In the genomic region with DNA sequence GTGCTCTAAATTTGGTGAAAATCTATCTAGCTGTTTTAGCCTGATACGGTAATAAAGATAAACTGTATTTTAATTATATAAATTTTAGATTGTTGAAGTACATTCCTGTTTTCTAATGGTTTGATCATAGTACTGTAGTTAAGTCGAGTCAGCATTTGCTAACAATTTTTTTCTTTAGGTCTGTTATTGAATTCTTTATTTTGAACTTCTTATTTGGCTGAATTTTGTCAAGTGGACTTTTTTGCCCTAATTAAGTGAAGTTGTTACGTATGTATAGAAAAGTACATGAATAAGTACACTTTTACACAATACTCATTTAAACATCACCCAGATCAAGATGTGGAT, we compare ENCODE assay signal across 1 cellular context.
TF ChIP-seq lines count a peak whose summit lies in the region.

No MANE protein-coding gene starts in this region.

TF ChIP-seq in GM23338, 12 proteins besides CTCF, POLR2A, EP300 and RAD21 (continued from another document):
- TF ChIP-seq, protein P1, sequence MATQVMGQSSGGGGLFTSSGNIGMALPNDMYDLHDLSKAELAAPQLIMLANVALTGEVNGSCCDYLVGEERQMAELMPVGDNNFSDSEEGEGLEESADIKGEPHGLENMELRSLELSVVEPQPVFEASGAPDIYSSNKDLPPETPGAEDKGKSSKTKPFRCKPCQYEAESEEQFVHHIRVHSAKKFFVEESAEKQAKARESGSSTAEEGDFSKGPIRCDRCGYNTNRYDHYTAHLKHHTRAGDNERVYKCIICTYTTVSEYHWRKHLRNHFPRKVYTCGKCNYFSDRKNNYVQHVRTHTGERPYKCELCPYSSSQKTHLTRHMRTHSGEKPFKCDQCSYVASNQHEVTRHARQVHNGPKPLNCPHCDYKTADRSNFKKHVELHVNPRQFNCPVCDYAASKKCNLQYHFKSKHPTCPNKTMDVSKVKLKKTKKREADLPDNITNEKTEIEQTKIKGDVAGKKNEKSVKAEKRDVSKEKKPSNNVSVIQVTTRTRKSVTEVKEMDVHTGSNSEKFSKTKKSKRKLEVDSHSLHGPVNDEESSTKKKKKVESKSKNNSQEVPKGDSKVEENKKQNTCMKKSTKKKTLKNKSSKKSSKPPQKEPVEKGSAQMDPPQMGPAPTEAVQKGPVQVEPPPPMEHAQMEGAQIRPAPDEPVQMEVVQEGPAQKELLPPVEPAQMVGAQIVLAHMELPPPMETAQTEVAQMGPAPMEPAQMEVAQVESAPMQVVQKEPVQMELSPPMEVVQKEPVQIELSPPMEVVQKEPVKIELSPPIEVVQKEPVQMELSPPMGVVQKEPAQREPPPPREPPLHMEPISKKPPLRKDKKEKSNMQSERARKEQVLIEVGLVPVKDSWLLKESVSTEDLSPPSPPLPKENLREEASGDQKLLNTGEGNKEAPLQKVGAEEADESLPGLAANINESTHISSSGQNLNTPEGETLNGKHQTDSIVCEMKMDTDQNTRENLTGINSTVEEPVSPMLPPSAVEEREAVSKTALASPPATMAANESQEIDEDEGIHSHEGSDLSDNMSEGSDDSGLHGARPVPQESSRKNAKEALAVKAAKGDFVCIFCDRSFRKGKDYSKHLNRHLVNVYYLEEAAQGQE (IDR thresholded peaks at IDR 0.05; ENCODE audit: unreplicated experiment), result no peak
- TF ChIP-seq ZNF331 (CRISPR knock-in tag; IDR thresholded peaks at IDR 0.05; ENCODE audit: low read depth), result no peak
- TF ChIP-seq CREB1 (CRISPR knock-in tag; IDR thresholded peaks at IDR 0.05; ENCODE audit: low read depth), result no peak
- TF ChIP-seq POLR2AphosphoS5 (IDR thresholded peaks at IDR 0.05; ENCODE audit: low read depth), result no peak
- TF ChIP-seq, protein P2, sequence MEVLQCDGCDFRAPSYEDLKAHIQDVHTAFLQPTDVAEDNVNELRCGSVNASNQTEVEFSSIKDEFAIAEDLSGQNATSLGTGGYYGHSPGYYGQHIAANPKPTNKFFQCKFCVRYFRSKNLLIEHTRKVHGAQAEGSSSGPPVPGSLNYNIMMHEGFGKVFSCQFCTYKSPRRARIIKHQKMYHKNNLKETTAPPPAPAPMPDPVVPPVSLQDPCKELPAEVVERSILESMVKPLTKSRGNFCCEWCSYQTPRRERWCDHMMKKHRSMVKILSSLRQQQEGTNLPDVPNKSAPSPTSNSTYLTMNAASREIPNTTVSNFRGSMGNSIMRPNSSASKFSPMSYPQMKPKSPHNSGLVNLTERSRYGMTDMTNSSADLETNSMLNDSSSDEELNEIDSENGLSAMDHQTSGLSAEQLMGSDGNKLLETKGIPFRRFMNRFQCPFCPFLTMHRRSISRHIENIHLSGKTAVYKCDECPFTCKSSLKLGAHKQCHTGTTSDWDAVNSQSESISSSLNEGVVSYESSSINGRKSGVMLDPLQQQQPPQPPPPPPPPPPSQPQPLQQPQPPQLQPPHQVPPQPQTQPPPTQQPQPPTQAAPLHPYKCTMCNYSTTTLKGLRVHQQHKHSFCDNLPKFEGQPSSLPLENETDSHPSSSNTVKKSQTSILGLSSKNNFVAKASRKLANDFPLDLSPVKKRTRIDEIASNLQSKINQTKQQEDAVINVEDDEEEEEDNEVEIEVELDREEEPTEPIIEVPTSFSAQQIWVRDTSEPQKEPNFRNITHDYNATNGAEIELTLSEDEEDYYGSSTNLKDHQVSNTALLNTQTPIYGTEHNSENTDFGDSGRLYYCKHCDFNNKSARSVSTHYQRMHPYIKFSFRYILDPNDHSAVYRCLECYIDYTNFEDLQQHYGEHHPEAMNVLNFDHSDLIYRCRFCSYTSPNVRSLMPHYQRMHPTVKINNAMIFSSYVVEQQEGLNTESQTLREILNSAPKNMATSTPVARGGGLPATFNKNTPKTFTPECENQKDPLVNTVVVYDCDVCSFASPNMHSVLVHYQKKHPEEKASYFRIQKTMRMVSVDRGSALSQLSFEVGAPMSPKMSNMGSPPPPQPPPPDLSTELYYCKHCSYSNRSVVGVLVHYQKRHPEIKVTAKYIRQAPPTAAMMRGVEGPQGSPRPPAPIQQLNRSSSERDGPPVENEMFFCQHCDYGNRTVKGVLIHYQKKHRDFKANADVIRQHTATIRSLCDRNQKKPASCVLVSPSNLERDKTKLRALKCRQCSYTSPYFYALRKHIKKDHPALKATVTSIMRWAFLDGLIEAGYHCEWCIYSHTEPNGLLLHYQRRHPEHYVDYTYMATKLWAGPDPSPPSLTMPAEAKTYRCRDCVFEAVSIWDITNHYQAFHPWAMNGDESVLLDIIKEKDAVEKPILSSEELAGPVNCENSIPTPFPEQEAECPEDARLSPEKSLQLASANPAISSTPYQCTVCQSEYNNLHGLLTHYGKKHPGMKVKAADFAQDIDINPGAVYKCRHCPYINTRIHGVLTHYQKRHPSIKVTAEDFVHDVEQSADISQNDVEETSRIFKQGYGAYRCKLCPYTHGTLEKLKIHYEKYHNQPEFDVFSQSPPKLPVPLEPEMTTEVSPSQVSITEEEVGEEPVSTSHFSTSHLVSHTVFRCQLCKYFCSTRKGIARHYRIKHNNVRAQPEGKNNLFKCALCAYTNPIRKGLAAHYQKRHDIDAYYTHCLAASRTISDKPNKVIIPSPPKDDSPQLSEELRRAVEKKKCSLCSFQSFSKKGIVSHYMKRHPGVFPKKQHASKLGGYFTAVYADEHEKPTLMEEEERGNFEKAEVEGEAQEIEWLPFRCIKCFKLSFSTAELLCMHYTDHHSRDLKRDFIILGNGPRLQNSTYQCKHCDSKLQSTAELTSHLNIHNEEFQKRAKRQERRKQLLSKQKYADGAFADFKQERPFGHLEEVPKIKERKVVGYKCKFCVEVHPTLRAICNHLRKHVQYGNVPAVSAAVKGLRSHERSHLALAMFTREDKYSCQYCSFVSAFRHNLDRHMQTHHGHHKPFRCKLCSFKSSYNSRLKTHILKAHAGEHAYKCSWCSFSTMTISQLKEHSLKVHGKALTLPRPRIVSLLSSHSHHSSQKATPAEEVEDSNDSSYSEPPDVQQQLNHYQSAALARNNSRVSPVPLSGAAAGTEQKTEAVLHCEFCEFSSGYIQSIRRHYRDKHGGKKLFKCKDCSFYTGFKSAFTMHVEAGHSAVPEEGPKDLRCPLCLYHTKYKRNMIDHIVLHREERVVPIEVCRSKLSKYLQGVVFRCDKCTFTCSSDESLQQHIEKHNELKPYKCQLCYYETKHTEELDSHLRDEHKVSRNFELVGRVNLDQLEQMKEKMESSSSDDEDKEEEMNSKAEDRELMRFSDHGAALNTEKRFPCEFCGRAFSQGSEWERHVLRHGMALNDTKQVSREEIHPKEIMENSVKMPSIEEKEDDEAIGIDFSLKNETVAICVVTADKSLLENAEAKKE (CRISPR knock-in tag; IDR thresholded peaks at IDR 0.05), result no peak
